In genomic region chr6:69732045-69732444, GRCh38 we compare ENCODE assay signal across 1 cellular context.
TF ChIP-seq lines count a peak whose summit lies in the region.

No MANE protein-coding gene starts in this region.

TF ChIP-seq in HepG2, 621 proteins besides CTCF, POLR2A, EP300 and RAD21 (continued from another document):
- TF ChIP-seq FUBP1 (CRISPR knock-in tag; IDR thresholded peaks at IDR 0.05; ENCODE audit: borderline replicate concordance), result no peak
- TF ChIP-seq ZNF652 (CRISPR knock-in tag; IDR thresholded peaks at IDR 0.05; ENCODE audit: borderline replicate concordance, low read depth), result no peak
- TF ChIP-seq TARDBP (CRISPR knock-in tag; IDR thresholded peaks at IDR 0.05), result no peak
- no peak for TF ChIP-seq ZNF850 (CRISPR knock-in tag; conservative IDR thresholded peaks at IDR 0.05)
- no peak for TF ChIP-seq SNAPC2 (CRISPR knock-in tag; IDR thresholded peaks at IDR 0.05)
- TF ChIP-seq ZNF512B (CRISPR knock-in tag; IDR thresholded peaks at IDR 0.05; ENCODE audit: borderline replicate concordance), result no peak
- TF ChIP-seq PRPF4 (IDR thresholded peaks at IDR 0.05; ENCODE audit: low read depth, low read length, poor library complexity, severe bottlenecking), result no peak
- TF ChIP-seq FOXK2 (IDR thresholded peaks at IDR 0.05), result no peak
- no peak for TF ChIP-seq ZNF350 (CRISPR knock-in tag; IDR thresholded peaks at IDR 0.05; ENCODE audit: borderline replicate concordance, low read depth)
